12 cellular contexts compared by ENCODE assay signal in the genomic region with DNA sequence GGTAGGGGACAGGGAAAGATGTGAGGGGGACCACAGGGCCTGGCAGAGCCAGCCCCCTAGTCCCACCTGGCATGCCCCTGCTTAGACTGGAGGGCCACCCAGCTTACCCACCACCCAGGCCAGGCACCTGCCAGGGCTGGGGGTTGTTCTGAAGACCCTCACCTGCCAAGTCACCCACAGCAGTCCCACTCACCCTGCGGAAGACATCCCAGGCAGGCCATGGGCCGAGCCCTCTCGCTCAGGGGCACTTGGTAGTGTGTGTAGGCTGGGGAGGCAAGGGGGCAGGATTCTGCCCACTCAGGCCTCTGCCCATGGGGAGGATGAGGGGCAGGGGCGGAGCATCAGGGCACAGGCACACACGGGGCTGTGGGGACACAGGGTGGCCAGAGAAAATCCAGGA. TPM values are rescaled to one million over a fixed set of nuclear protein-coding genes. Genes with fewer than 3 reads are reported as not detected.
DNase-seq lines count a peak whose midpoint lies in the region; ATAC-seq and TF ChIP-seq lines count a peak whose summit lies in the region.
"Had no signal": no experiment of that assay in that cellular context is flagged by ENCODE, and none has a peak within 500 bp of the region (broad histone marks: within the 10 kb centered on the region; RNA-seq: fewer than 3 reads in every experiment).

No MANE protein-coding gene starts in this region.

- in situ Hi-C loops in GM13976 (cut with MboI; ENCODE audit: low sequenced_read_pairs, unreplicated experiment) = no loop called here

- TF ChIP-seq CTCF in AG04450 (IDR thresholded peaks at IDR 0.05; ENCODE audit: low read depth, low read length) = no peak
- no peak for TF ChIP-seq CTCF in adrenal gland (IDR thresholded peaks at IDR 0.05)
- no peak for TF ChIP-seq CTCF in GM13976 (IDR thresholded peaks at IDR 0.05; ENCODE audit: borderline replicate concordance, control extremely low read depth, extremely low read depth, insufficient read depth, missing control alignments)

- DNase-seq in AG04450 (ENCODE audit: low read depth, low spot score) = no peak
- no peak for DNase-seq in adrenal gland
- DNase-seq in left ventricle myocardium superior = peak; percentile 29
- no peak for DNase-seq in HUDEP-2 (lab: John Stamatoyannopoulos, UW; ENCODE audit: unreplicated experiment in 76 of 76)
- DNase-seq in COLO668 (lab: John Stamatoyannopoulos, UW; ENCODE audit: unreplicated experiment) = no peak
- no peak for DNase-seq in NCI-H2227 (lab: John Stamatoyannopoulos, UW; ENCODE audit: unreplicated experiment)
- no peak for DNase-seq in GM13976 (ENCODE audit: low spot score)
- DNase-seq: activated CD4-positive, alpha-beta T cell treated with anti-CD3 and anti-CD28 coated beads, Interleukin-2, amount 50 U/mL, for 1 hour; GOT3; NCI-H146; NCI-H748 treated with DMSO at 0.1 percent for 48 hours had no signal

- H3K4me1 ChIP-seq in adrenal gland (replicated peaks in 1 of 2) (peaks cover 53 to 58% of the 10 kb centered on the region in 2 donors), rectal smooth muscle tissue (ENCODE audit: control insufficient read depth, insufficient read depth, low read length) (peaks cover 24% of the 10 kb centered on the region)

- H3K27ac ChIP-seq in AG04450 (ENCODE audit: low read depth, low read length) = peak overlapping the region; percentile 78
- H3K27ac ChIP-seq in adrenal gland = peak overlapping the region; percentile 80 to 98 (median 87)
- peak overlapping the region; percentile 79 for H3K27ac ChIP-seq in rectal smooth muscle tissue (ENCODE audit: low read depth, low read length)

- peak overlapping the region; percentile 22 for H3K9ac ChIP-seq in rectal smooth muscle tissue (ENCODE audit: low read length)

- intact Hi-C loops in adrenal gland (cut with DNase I) (no loop called here), left ventricle myocardium superior (cut with micrococcal nuclease) (no loop called here)

- H3K4me3 ChIP-seq in AG04450 (ENCODE audit: low read depth, low read length) = no peak overlapping the region
- no peak overlapping the region for H3K4me3 ChIP-seq in adrenal gland
- H3K4me3 ChIP-seq in rectal smooth muscle tissue (ENCODE audit: low read length) = peak overlapping the region; percentile 7

- POLR2A ChIA-PET in AG04450 (lab: Yijun Ruan, JAX) = interaction anchor here (0.6 to 1.2 kb wide), 3 partner anchors 17 to 216 kb away, joined by 3 to 5 read pairs (median 4); no protein-coding TSS in a partner anchor

- H3K9me3 ChIP-seq in AG04450 (ENCODE audit: control insufficient read depth, insufficient read depth, low read length) (no peaks in the 10 kb centered on the region; the same call in 1 of the 2 replicates), adrenal gland (replicated peaks in 1 of 3) (no peaks in the 10 kb centered on the region)

- TF ChIP-seq POLR2A in adrenal gland (IDR thresholded peaks at IDR 0.05) = no peak

- H3K36me3 ChIP-seq in adrenal gland (replicated peaks in 1 of 2) (no peaks in the 10 kb centered on the region), rectal smooth muscle tissue (ENCODE audit: control insufficient read depth, insufficient read depth, low read length) (no peaks in the 10 kb centered on the region)

- no peaks in the 10 kb centered on the region for H3K27me3 ChIP-seq in AG04450 (ENCODE audit: control insufficient read depth, insufficient read depth, low read length)
- no peaks in the 10 kb centered on the region for H3K27me3 ChIP-seq in adrenal gland
- no peaks in the 10 kb centered on the region for H3K27me3 ChIP-seq in rectal smooth muscle tissue (ENCODE audit: control insufficient read depth, insufficient read depth, low read length)

- no peak for ATAC-seq in left ventricle myocardium superior

- WGBS in adrenal gland, 4 donors = 81 to 91% (median 85%) methylated on average over 5 of the region's 5 CpGs

- CTCF ChIA-PET in AG04450 (lab: Charles Lee) = no interaction called here

RNA-seq across cellular contexts. Expression of gene PLCD3, which starts 4.0 kb away (rescaled TPM):
- polyA plus RNA-seq in AG04450 (2011; rRNA removed) (28.2 and 42.3 TPM in 2 replicates), adrenal gland (10 to 100 TPM; 33.2 to 68.1 (median 36.4) TPM)
- polyA minus RNA-seq in AG04450 (2011; rRNA and poly(A)+ RNA removed) = 64.1 and 86.5 TPM in 2 replicates
- total RNA-seq in adrenal gland (100 to 1,000 TPM in 5 of 8 donors, 10 to 100 TPM in 3; 48.6 to 246 (median 149) TPM), left ventricle myocardium superior (281 TPM)

RNA-seq across cellular contexts. Expression of gene ACBD4, which starts 7.2 kb away (rescaled TPM):
- polyA plus RNA-seq in AG04450 (2011; rRNA removed) = 4.0 and 4.7 TPM in 2 replicates
- polyA minus RNA-seq in AG04450 (2011; rRNA and poly(A)+ RNA removed) = 2.6 TPM in 2 replicates
- 10 to 100 TPM; 13.1 to 30.6 (median 23.6) TPM for total RNA-seq in adrenal gland
- 10 to 100 TPM in 2 of 3 donors, 1 to 10 TPM in 1; 7.9 to 71.3 (median 44.5) TPM for polyA plus RNA-seq in adrenal gland
- total RNA-seq in left ventricle myocardium superior = 7.7 TPM

RNA-seq across cellular contexts. Expression of gene HEXIM1, which starts 19.9 kb away (rescaled TPM):
- polyA plus RNA-seq in AG04450 (2011; rRNA removed) = 12.4 and 13.2 TPM in 2 replicates
- 10.0 and 11.4 TPM in 2 replicates for polyA minus RNA-seq in AG04450 (2011; rRNA and poly(A)+ RNA removed)
- 100 to 1,000 TPM in 1 of 8 donors, 10 to 100 TPM in 7; 25.1 to 159 (median 46.8) TPM for total RNA-seq in adrenal gland
- polyA plus RNA-seq in adrenal gland = 10 to 100 TPM; 23.3 to 26.0 (median 24.4) TPM
- 35.1 TPM for total RNA-seq in left ventricle myocardium superior

RNA-seq across cellular contexts. Expression of gene HEXIM2, which starts 33.3 kb away (rescaled TPM):
- polyA plus RNA-seq in AG04450 (2011; rRNA removed) = 4.2 and 4.5 TPM in 2 replicates
- polyA minus RNA-seq in AG04450 (2011; rRNA and poly(A)+ RNA removed) = 3.2 and 5.0 TPM in 2 replicates
- total RNA-seq in adrenal gland = 10 to 100 TPM in 7 of 8 donors, 1 to 10 TPM in 1; 8.5 to 28.1 (median 17.6) TPM
- 10 to 100 TPM in 2 of 3 donors, 1 to 10 TPM in 1; 4.5 to 18.0 (median 14.7) TPM for polyA plus RNA-seq in adrenal gland
- 8.9 TPM for total RNA-seq in left ventricle myocardium superior
